Comparison of ENCODE assay signal across 15 cellular contexts in the genomic region with DNA sequence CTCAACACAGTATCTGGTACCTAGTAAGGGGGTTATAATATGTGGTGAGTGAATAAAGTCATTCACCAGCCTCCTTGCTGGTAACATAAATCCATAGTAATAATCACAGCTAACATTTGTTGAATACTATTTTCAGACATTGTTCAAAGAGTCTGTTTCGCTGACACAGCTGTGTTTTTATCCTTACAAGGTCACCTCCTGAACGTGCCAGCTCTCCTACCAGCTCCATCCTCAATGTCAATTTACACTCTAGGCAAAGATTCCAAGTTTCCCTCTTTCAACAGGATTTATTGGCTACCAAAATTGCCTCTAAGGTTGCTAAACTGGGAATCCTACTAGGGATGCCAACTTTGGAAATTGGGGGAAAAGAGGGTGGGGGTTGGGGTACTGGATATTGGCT. TPM values are rescaled to one million over a fixed set of nuclear protein-coding genes. Genes with fewer than 3 reads are reported as not detected.
DNase-seq lines count a peak whose midpoint lies in the region; ATAC-seq and TF ChIP-seq lines count a peak whose summit lies in the region.
"Had no signal": no experiment of that assay in that cellular context is flagged by ENCODE, and none has a peak within 500 bp of the region (broad histone marks: within the 10 kb centered on the region; RNA-seq: fewer than 3 reads in every experiment).

No MANE protein-coding gene starts in this region.

- intact Hi-C loops in left ventricle myocardium superior (cut with micrococcal nuclease), result no loop called here
- intact Hi-C loops in right cardiac atrium (cut with DNase I), result loop anchor here in 1 of 4 donors (5.0 kb wide), 1 partner anchor 256 kb away; no protein-coding TSS in a partner anchor
- intact Hi-C loops in uterus (cut with DNase I; ENCODE audit: low total_unique reads), result no loop called here

- peak; percentile 24 for ATAC-seq in left ventricle myocardium superior
- ATAC-seq in right cardiac atrium, result no peak
- ATAC-seq in GM21381 (IDR thresholded peaks at IDR 0.05; ENCODE audit: unreplicated experiment), result no peak
- ATAC-seq: PC-3 had no signal

- no peak overlapping the region for H3K4me3 ChIP-seq in right cardiac atrium (ENCODE audit: low read length)
- H3K4me3 ChIP-seq in uterus, result no peak overlapping the region

- H3K4me1 Mint-ChIP-seq in brain, result peaks cover 24% of the 10 kb centered on the region
- H3K4me1 Mint-ChIP-seq: CD14-positive monocyte, IgD-negative memory B cell had no signal

- DNase-seq in left ventricle myocardium superior (no peak), right cardiac atrium (no peak), myocyte (ENCODE audit: low read depth) (peak; percentile 17), uterus (no peak), NCI-H510A (lab: John Stamatoyannopoulos, UW) (no peak), NOMO-1 treated with dmso at 0.1 percent for 144 hours (lab: John Stamatoyannopoulos, UW; ENCODE audit: unreplicated experiment) (no peak)
- DNase-seq: DMS53, H9, NCI-H1436 treated with DMSO at 0.1 percent for 48 hours, NCI-H510A treated with DMSO at 0.1 percent for 48 hours, PC-3 had no signal

- no peaks in the 10 kb centered on the region for H3K27me3 Mint-ChIP-seq in brain

- H3K27ac Mint-ChIP-seq in brain, result peak overlapping the region; percentile 55 to 87 (median 74)
- H3K27ac Mint-ChIP-seq: CD14-positive monocyte, H9, IgD-negative memory B cell had no signal

- peaks cover 8% of the 10 kb centered on the region for H3K36me3 Mint-ChIP-seq in brain
- H3K36me3 Mint-ChIP-seq: CD14-positive monocyte had no signal

- H3K27ac ChIP-seq in right cardiac atrium (ENCODE audit: low read length), result no peak overlapping the region
- peak overlapping the region; percentile 24 to 61 for H3K27ac ChIP-seq in uterus

- H3K4me1 ChIP-seq in right cardiac atrium (ENCODE audit: control insufficient read depth, insufficient read depth, low read length), result no peaks in the 10 kb centered on the region
- H3K4me1 ChIP-seq in uterus, result no peaks in the 10 kb centered on the region

- WGBS in right cardiac atrium, result 58% methylated on average over 2 of the region's 2 CpGs

- no peaks in the 10 kb centered on the region for H3K36me3 ChIP-seq in uterus

- no peak for TF ChIP-seq POLR2A in uterus (IDR thresholded peaks at IDR 0.05)

- peaks cover 0 to 10% (median 2%) of the 10 kb centered on the region in 5 experiments for H3K9me3 Mint-ChIP-seq in brain

- peak overlapping the region in 1 of 5 experiments; percentile 18 for H3K4me3 Mint-ChIP-seq in brain
- H3K4me3 Mint-ChIP-seq: CD14-positive monocyte, H9, IgD-negative memory B cell had no signal

- H3K27me3 ChIP-seq in right cardiac atrium (ENCODE audit: control insufficient read depth, insufficient read depth) (no peaks in the 10 kb centered on the region), uterus (no peaks in the 10 kb centered on the region)

- TF ChIP-seq CTCF in brain (conservative IDR thresholded peaks at IDR 0.05), result no peak
- no peak for TF ChIP-seq CTCF in uterus (IDR thresholded peaks at IDR 0.05)

- H3K9me3 ChIP-seq in right cardiac atrium (ENCODE audit: control insufficient read depth, low read length) (no peaks in the 10 kb centered on the region), uterus (no peaks in the 10 kb centered on the region)

RNA-seq across cellular contexts. Expression of gene SMC5, which starts 30.7 kb away (rescaled TPM):
- total RNA-seq in left ventricle myocardium superior (10.5 TPM), right cardiac atrium (10 to 100 TPM; 15.4 to 24.4 (median 17.0) TPM), myocyte (26.0 and 28.5 TPM in 2 replicates), uterus (10 to 100 TPM; 17.9 to 65.5 (median 35.4) TPM)
- polyA plus RNA-seq in right cardiac atrium (7.7 TPM), brain (ENCODE audit: insufficient read depth, low read depth, low replicate concordance) (3.6 TPM)
- 7.0 TPM for polyA plus RNA-seq in myocyte (2012)
